In the genomic region with DNA sequence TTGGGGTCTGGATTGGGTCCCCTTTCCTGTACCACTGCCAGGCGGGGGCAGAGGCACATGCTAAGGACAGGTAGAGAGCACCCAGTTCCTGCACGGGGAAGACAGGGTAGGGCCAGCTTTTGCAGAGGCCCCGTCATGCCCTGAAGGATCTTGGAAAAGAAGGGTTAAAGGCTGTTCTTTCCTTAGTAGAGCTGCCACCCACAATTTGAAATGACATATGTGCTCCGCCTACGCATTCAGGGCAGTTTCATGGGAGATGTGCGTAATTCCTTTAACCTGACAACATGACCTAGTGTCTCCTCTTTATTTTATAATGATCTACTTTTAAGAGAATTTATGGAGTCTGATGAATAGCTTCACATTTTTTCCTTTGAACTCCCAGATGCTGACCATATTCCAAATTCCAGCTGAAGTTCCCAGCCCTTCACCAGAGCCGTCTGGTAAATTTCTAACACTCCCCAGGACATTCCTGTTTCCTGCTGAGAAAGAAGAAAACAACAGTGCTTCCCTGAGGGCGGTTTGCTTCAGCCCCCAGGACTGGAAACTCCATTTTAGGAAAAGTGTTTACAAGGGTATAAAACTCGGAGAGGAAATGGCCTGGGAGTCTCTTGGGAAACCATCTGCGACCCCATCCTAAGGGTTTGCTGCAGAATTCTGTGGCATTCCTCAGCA, we compare ENCODE assay signal across 9 cellular contexts. TPM values are rescaled to one million over a fixed set of nuclear protein-coding genes. Genes with fewer than 3 reads are reported as not detected.
DNase-seq lines count a peak whose midpoint lies in the region; ATAC-seq and TF ChIP-seq lines count a peak whose summit lies in the region.
"Had no signal": no experiment of that assay in that cellular context is flagged by ENCODE, and none has a peak within 500 bp of the region (broad histone marks: within the 10 kb centered on the region; RNA-seq: fewer than 3 reads in every experiment).

No MANE protein-coding gene starts in this region.

- TF ChIP-seq CTCF in HFF-Myc (IDR thresholded peaks at IDR 0.05; ENCODE audit: low read depth, low read length, missing control alignments) (no peak), choroid plexus epithelial cell (conservative IDR thresholded peaks at IDR 0.05; ENCODE audit: low read depth, low read length) (no peak), spleen (IDR thresholded peaks at IDR 0.05 in 8 of 11, conservative IDR thresholded peaks at IDR 0.05 in 3 of 11) (no peak)

- DNase-seq in HFF-Myc (ENCODE audit: extremely low read depth, low read depth) (peak; percentile 97), choroid plexus epithelial cell (ENCODE audit: low read depth) (peak; percentile 98), kidney glomerular epithelial cell (lab: John Stamatoyannopoulos, UW) (peak; percentile 97), spleen (no peak), COLO668 (lab: John Stamatoyannopoulos, UW; ENCODE audit: unreplicated experiment) (no peak), NAMALWA (ENCODE audit: low spot score) (no peak), NCI-H1694 (lab: John Stamatoyannopoulos, UW) (no peak)
- DNase-seq: activated B cell treated with CpG ODN at 0.5 μM for 24 hours had no signal

- no peak for TF ChIP-seq POLR2A in spleen (IDR thresholded peaks at IDR 0.05)

- H3K36me3 ChIP-seq in spleen = no peaks in the 10 kb centered on the region

- no peaks in the 10 kb centered on the region for H3K27me3 ChIP-seq in spleen (replicated peaks in 1 of 7)

- no peaks in the 10 kb centered on the region for H3K4me1 ChIP-seq in spleen

- WGBS in spleen, 5 donors = 66 to 80% (median 75%) methylated on average over 10 of the region's 10 CpGs

- peak overlapping the region; percentile 9; the same call in 1 of the 2 replicates for H3K4me3 ChIP-seq in HFF-Myc (replicated peaks; ENCODE audit: low read depth, low read length)
- no peak overlapping the region for H3K4me3 ChIP-seq in choroid plexus epithelial cell (ENCODE audit: low read depth, low read length)
- no peak overlapping the region for H3K4me3 ChIP-seq in spleen

- intact Hi-C loops in spleen (cut with DNase I; ENCODE audit: low total_unique reads) = no loop called here

- H3K27ac ChIP-seq in spleen = peak overlapping the region in 7 of 8 donors; percentile 32 to 76 (median 69)

- H3K9me3 ChIP-seq in spleen = peaks cover 0 to 6% (median 0%) of the 10 kb centered on the region in 8 donors

- no peak for ATAC-seq in GM18870 (IDR thresholded peaks at IDR 0.05; ENCODE audit: unreplicated experiment)

RNA-seq across cellular contexts. Expression of gene PLEKHG3, which starts 58.9 kb away (rescaled TPM):
- 10 to 100 TPM; 31.5 to 77.7 (median 56.2) TPM for total RNA-seq in spleen
- 10 to 100 TPM in 2 of 3 donors, 1 to 10 TPM in 1; 4.5 to 17.1 (median 12.3) TPM for polyA plus RNA-seq in spleen

Comparison
In these comparisons a context has a peak if more than half of its experiments do, and no peak if none do; other contexts are left out.
1. DNase-seq: peak in HFF-Myc (single experiment), choroid plexus epithelial cell (single experiment) and kidney glomerular epithelial cell (single experiment); none in spleen (single experiment), COLO668 (single experiment), NAMALWA (single experiment) and NCI-H1694 (single experiment).